ENCODE assay signal across 8 cellular contexts in the genomic region with DNA sequence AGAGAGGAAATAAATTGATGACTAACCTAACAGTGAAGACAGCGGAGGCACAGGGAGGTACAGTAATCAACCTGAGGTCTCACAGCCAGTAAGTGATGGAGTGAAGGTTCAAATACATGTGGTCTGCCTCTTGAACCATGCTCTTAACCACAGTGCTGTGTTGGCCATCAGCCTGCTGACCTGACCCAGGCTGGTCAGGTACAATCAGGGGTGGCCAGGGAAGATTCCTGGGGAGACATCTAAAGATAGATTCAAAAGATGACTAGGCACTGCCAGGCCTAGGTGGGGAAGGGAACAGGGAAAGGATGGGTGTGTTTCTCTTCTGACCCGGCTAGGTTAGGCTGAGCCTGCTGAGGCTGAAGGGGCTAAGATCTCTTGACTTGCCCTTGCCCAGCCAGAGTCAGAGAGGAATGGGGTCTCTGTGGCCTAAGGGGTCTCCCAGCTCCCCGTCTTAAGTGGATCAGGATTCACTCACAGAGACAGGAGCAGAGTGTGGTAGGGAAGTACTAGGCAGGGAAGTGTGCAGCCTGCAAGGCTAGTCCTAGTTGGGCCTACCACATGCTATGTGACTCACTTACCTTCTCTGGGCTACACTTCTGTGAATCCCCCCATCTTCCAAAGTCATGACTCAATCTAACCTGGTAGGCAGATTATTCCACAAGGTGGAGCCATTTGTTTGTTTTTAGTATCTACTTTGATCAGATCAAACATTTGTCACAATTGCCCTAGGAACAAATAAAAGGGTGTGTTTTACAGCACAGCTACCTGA. TPM values are rescaled to one million over a fixed set of nuclear protein-coding genes. Genes with fewer than 3 reads are reported as not detected.
A peak's percentile ranks its signal among the peaks of the same experiment; 100 is the strongest.
DNase-seq lines count a peak whose midpoint lies in the region; ATAC-seq and TF ChIP-seq lines count a peak whose summit lies in the region.

No MANE protein-coding gene starts in this region.

- H3K23ac ChIP-seq in IMR-90 (ENCODE audit: low read depth, low read length), result no peak overlapping the region

- POLR2A ChIA-PET in IMR-90 (lab: Charles Lee; ENCODE audit: unreplicated experiment), result no interaction called here

- intact Hi-C loops in IMR-90 (cut with micrococcal nuclease), result loop anchor here (1.0 kb wide), 1 partner anchor 119 kb away; no protein-coding TSS in a partner anchor
- intact Hi-C loops in testis (cut with DNase I; ENCODE audit: low total_unique reads), result loop anchor here (5.0 kb wide), 1 partner anchor 120 kb away; no protein-coding TSS in a partner anchor

- H2BK5ac ChIP-seq in IMR-90 (ENCODE audit: low read depth, low read length, poor library complexity, severe bottlenecking), result no peak overlapping the region

- H3K4me3 ChIP-seq in IMR-90 (ENCODE audit: insufficient read depth, low read depth, low read length) (no peak overlapping the region), RWPE2 (ENCODE audit: severe bottlenecking) (no peak overlapping the region), astrocyte of the spinal cord (ENCODE audit: low read depth, low read length) (no peak overlapping the region), testis (no peak overlapping the region)

- H3K9ac ChIP-seq in IMR-90 (ENCODE audit: low read depth, low read length), result no peak overlapping the region

- H2AK5ac ChIP-seq in IMR-90 (ENCODE audit: low read depth, low read length), result peak overlapping the region; percentile 36; the same call in 1 of the 2 replicates

- in situ Hi-C loops in IMR-90 (cut with MboI; ENCODE audit: low sequenced_read_pairs), result no loop called here
- in situ Hi-C loops in astrocyte of the spinal cord (cut with HindIII; ENCODE audit: low sequenced_read_pairs), result no loop called here

- no peak overlapping the region for H4K91ac ChIP-seq in IMR-90 (ENCODE audit: insufficient read depth, low read depth, low read length)

- WGBS in IMR-90 (ENCODE audit: extremely low coverage in 2 of 2, insufficient read length in 1 of 2), 2 experiments, result 100% methylated on average over 1 of the region's 3 CpGs; no CpG with 5 or more reads in 1 of the 2 experiments
- 98 to 100% methylated on average over 3 of the region's 3 CpGs for WGBS in testis, 2 donors

- TF ChIP-seq RAD21 in IMR-90 (IDR thresholded peaks at IDR 0.05; ENCODE audit: low read length), result peak; percentile 50

- H3K4ac ChIP-seq in IMR-90 (ENCODE audit: low read depth, low read length), result no peak overlapping the region

- H3K27ac ChIP-seq in IMR-90 (ENCODE audit: insufficient read depth, low read length) (no peak overlapping the region), RWPE2 (ENCODE audit: poor library complexity, severe bottlenecking) (peak overlapping the region; percentile 9), testis (no peak overlapping the region)

- CTCF ChIA-PET in IMR-90 (lab: Yijun Ruan, JAX), result no interaction called here

- peak overlapping the region; percentile 74 for H2AFZ ChIP-seq in IMR-90 (replicated peaks; ENCODE audit: low read length, poor library complexity)

- H3K79me1 ChIP-seq in IMR-90 (ENCODE audit: low read depth in 1 of 2, low read length in 2 of 2), result peaks cover 0 to 4% of the 10 kb centered on the region in 2 experiments; a peak in 1 of 4 replicates

- no peak overlapping the region for H4K5ac ChIP-seq in IMR-90 (ENCODE audit: low read depth, low read length)

- no peak overlapping the region for H2BK15ac ChIP-seq in IMR-90 (ENCODE audit: low read depth, low read length)

- H3K36me3 ChIP-seq in IMR-90 (ENCODE audit: control insufficient read depth, insufficient read depth, low read length), result no peaks in the 10 kb centered on the region
- peaks cover 8% of the 10 kb centered on the region for H3K36me3 ChIP-seq in RWPE2 (ENCODE audit: low read depth)
- H3K36me3 ChIP-seq in testis (ENCODE audit: low read depth, missing control alignments), result no peaks in the 10 kb centered on the region

- no peak overlapping the region for H2BK20ac ChIP-seq in IMR-90 (ENCODE audit: low read depth, low read length)

- H3K18ac ChIP-seq in IMR-90 (ENCODE audit: low read depth, low read length), result no peak overlapping the region

- H4K20me1 ChIP-seq in IMR-90 (ENCODE audit: insufficient read depth, low read length), result no peaks in the 10 kb centered on the region

- no peak overlapping the region; the same call in 1 of the 2 replicates for H3K14ac ChIP-seq in IMR-90 (replicated peaks; ENCODE audit: low read depth, low read length)

- TF ChIP-seq CTCF in IMR-90 (conservative IDR thresholded peaks at IDR 0.05; ENCODE audit: low read depth, low read length) (peak; percentile 64), RWPE2 (IDR thresholded peaks at IDR 0.05; ENCODE audit: poor library complexity, severe bottlenecking) (peak; percentile 75), astrocyte of the spinal cord (IDR thresholded peaks at IDR 0.05; ENCODE audit: low read depth, low read length) (peak; percentile 42), testis (IDR thresholded peaks at IDR 0.05) (peak; percentile 27 to 55 (median 41))

- H3K9me3 ChIP-seq in IMR-90 (ENCODE audit: control insufficient read depth, insufficient read depth, low read length) (no peaks in the 10 kb centered on the region), RWPE2 (ENCODE audit: severe bottlenecking) (no peaks in the 10 kb centered on the region), testis (no peaks in the 10 kb centered on the region)

- peak overlapping the region; percentile 63 for H2AK9ac ChIP-seq in IMR-90 (replicated peaks; ENCODE audit: low read depth, low read length, poor library complexity)

- no peak overlapping the region for H3K56ac ChIP-seq in IMR-90 (ENCODE audit: extremely low read depth, insufficient read depth, low read length)

- no peak overlapping the region for H2BK120ac ChIP-seq in IMR-90 (ENCODE audit: low read depth, low read length)

- BruUV-seq in IMR-90 (replicated peaks; lab: Mats Ljungman, UMichigan), result no TSS peak

- ATAC-seq in IMR-90 (ENCODE audit: low read depth) (peak; percentile 59; the same call in 1 of the 2 replicates), RWPE2 (ENCODE audit: low read depth) (peak; percentile 92), HG03025 (IDR thresholded peaks at IDR 0.05; ENCODE audit: low FRiP score, unreplicated experiment) (no peak), GM18873 (IDR thresholded peaks at IDR 0.05; ENCODE audit: low FRiP score, unreplicated experiment) (no peak)

- H3K4me1 ChIP-seq in IMR-90 (ENCODE audit: control insufficient read depth, insufficient read depth, low read length) (peaks cover 20% of the 10 kb centered on the region), RWPE2 (ENCODE audit: insufficient read depth, poor library complexity, severe bottlenecking) (no peaks in the 10 kb centered on the region), testis (peaks cover 22% of the 10 kb centered on the region)

- H3K27me3 ChIP-seq in IMR-90 (ENCODE audit: control insufficient read depth, insufficient read depth, low read length) (no peaks in the 10 kb centered on the region), RWPE2 (ENCODE audit: insufficient read depth, poor library complexity, severe bottlenecking) (no peaks in the 10 kb centered on the region), testis (no peaks in the 10 kb centered on the region)

- peak overlapping the region in 1 of 2 experiments; percentile 28; a peak in 1 of 4 replicates for H4K8ac ChIP-seq in IMR-90 (ENCODE audit: low read depth in 2 of 2, low read length in 2 of 2)

- no peak for TF ChIP-seq POLR2A in IMR-90 (IDR thresholded peaks at IDR 0.05; ENCODE audit: low read depth, low read length)
- TF ChIP-seq POLR2A in testis (IDR thresholded peaks at IDR 0.05), result no peak

- H3K9me1 ChIP-seq in IMR-90 (ENCODE audit: insufficient read depth, low read length), result peaks cover 4% of the 10 kb centered on the region; the same call in 1 of the 2 replicates

- H3K4me2 ChIP-seq in IMR-90 (ENCODE audit: low read depth, low read length), result no peak overlapping the region

- dilution Hi-C loops in IMR-90 (cut with HindIII; ENCODE audit: low sequenced_read_pairs, unreplicated experiment), result no loop called here

- peak; percentile 76 for DNase-seq in EL
- peak; percentile 82 for DNase-seq in IMR-90
- DNase-seq in RWPE2 (ENCODE audit: low spot score), result no peak
- DNase-seq in astrocyte of the spinal cord (ENCODE audit: low read depth, low spot score), result peak; percentile 69
- DNase-seq in kidney tubule cell (ENCODE audit: low spot score), result peak; percentile 93
- DNase-seq in testis, result no peak

TF ChIP-seq in IMR-90, 13 proteins besides CTCF, POLR2A, EP300 and RAD21 (continues in another document):
- TF ChIP-seq CHD1 (IDR thresholded peaks at IDR 0.05; ENCODE audit: low read depth, low read length), result no peak
- no peak for TF ChIP-seq USF2 (IDR thresholded peaks at IDR 0.05; ENCODE audit: low read depth, low read length)
- TF ChIP-seq MAZ (IDR thresholded peaks at IDR 0.05; ENCODE audit: borderline replicate concordance, low read depth, low read length), result no peak
- TF ChIP-seq CEBPB (IDR thresholded peaks at IDR 0.05; ENCODE audit: low read depth, low read length), result no peak
- peak; percentile 22 for TF ChIP-seq RCOR1 (IDR thresholded peaks at IDR 0.05; ENCODE audit: insufficient replicate concordance, low read length)
- peak; percentile 59 for TF ChIP-seq FOS (IDR thresholded peaks at IDR 0.05; ENCODE audit: low read depth, low read length)

RNA-seq across cellular contexts. Expression of gene SREBF2, which starts 10.4 kb away (rescaled TPM):
- total RNA-seq in IMR-90 (2012; rRNA removed) (8.1 and 9.2 TPM in 2 replicates), testis (100 to 1,000 TPM in 1 of 2 donors, 10 to 100 TPM in 1; 79.8 to 119 TPM)
- polyA plus RNA-seq in IMR-90 (2012; rRNA removed) (47.4 and 50.1 TPM in 2 replicates), testis (ENCODE audit: insufficient read depth, low read depth, low replicate concordance) (59.7 TPM)
- polyA plus RNA-seq in IMR-90 (2012; cell fraction: cytosol; rRNA removed), result 40.1 and 52.1 TPM in 2 replicates
- 62.2 and 101 TPM in 2 replicates for polyA plus RNA-seq in IMR-90 (2012; cell fraction: nucleus; rRNA removed; ENCODE audit: low replicate concordance)

RNA-seq across cellular contexts. Expression of gene CCDC134, which starts 22.0 kb away (rescaled TPM):
- total RNA-seq in IMR-90 (2012; rRNA removed) (6.1 and 7.0 TPM in 2 replicates), testis (10 to 100 TPM; 12.8 to 20.8 TPM)
- polyA plus RNA-seq in IMR-90 (2012; rRNA removed) (5.1 and 7.5 TPM in 2 replicates), testis (ENCODE audit: insufficient read depth, low read depth, low replicate concordance) (15.6 TPM)
- 3.3 and 5.2 TPM in 2 replicates for polyA plus RNA-seq in IMR-90 (2012; cell fraction: cytosol; rRNA removed)
- 2.0 and 2.3 TPM in 2 replicates for polyA plus RNA-seq in IMR-90 (2012; cell fraction: nucleus; rRNA removed; ENCODE audit: low replicate concordance)

Comparison
In these comparisons a context has a peak if more than half of its experiments do, and no peak if none do; other contexts are left out.
1. DNase-seq: peak in EL (single experiment), IMR-90 (single experiment), astrocyte of the spinal cord (single experiment) and kidney tubule cell (single experiment); none in RWPE2 (single experiment) and testis (single experiment).
2. ATAC-seq: peak in IMR-90 (single experiment) and RWPE2 (single experiment); none in HG03025 (single experiment) and GM18873 (single experiment).
3. Peak in every context shown above with its lines, with median percentiles within 50 percentile points of each other: CTCF ChIP-seq.